Comparison of ENCODE assay signal across 9 cellular contexts in genomic region chr3:161310649-161311423, GRCh38.
A peak's percentile ranks its signal among the peaks of the same experiment; 100 is the strongest.
DNase-seq lines count a peak whose midpoint lies in the region; ATAC-seq lines count a peak whose summit lies in the region.
"Had no signal": no experiment of that assay in that cellular context is flagged by ENCODE, and none has a peak within 500 bp of the region (broad histone marks: within the 10 kb centered on the region; RNA-seq: fewer than 3 reads in every experiment).

No MANE protein-coding gene starts in this region.

- H3K27ac Mint-ChIP-seq in activated CD4-positive, alpha-beta memory T cell treated with anti-CD3 and anti-CD28 coated beads for 36 hours = peak overlapping the region; percentile 7
- H3K27ac Mint-ChIP-seq: nephron had no signal

- POLR2A ChIA-PET in activated CD4-positive, alpha-beta memory T cell treated with anti-CD3 and anti-CD28 coated beads for 36 hours (lab: Charles Lee) = no interaction called here

- peak; percentile 77 for DNase-seq in activated CD4-positive, alpha-beta memory T cell treated with anti-CD3 and anti-CD28 coated beads for 36 hours
- peak in 2 of 3 experiments; percentile 11 to 42 for DNase-seq in stimulated activated CD4-positive, alpha-beta T cell treated with anti-CD3 and anti-CD28 coated beads, TNF-alpha, amount 100 ng/mL, for 24 hours (ENCODE audit: low read depth in 3 of 3)
- DNase-seq in NCI-H146 treated with DMSO at 0.1 percent for 48 hours (lab: John Stamatoyannopoulos, UW; ENCODE audit: unreplicated experiment) = no peak
- DNase-seq in SHP77 treated with DMSO at 0.1 percent for 48 hours (lab: John Stamatoyannopoulos, UW) = no peak
- no peak for DNase-seq in left ventricle myocardium superior
- DNase-seq in SJCRH30 = no peak

- H3K9me3 Mint-ChIP-seq in activated CD4-positive, alpha-beta memory T cell treated with anti-CD3 and anti-CD28 coated beads for 36 hours = peaks cover 16% of the 10 kb centered on the region

- H3K36me3 ChIP-seq in SJCRH30 = no peaks in the 10 kb centered on the region

- CTCF ChIA-PET in activated CD4-positive, alpha-beta memory T cell treated with anti-CD3 and anti-CD28 coated beads for 36 hours (lab: Charles Lee) = no interaction called here

- H3K27me3 ChIP-seq in SJCRH30 = no peaks in the 10 kb centered on the region

- intact Hi-C loops in activated CD4-positive, alpha-beta memory T cell treated with anti-CD3 and anti-CD28 coated beads for 36 hours (cut with micrococcal nuclease) = loop anchor here (1.0 to 2.0 kb wide), 4 partner anchors 38 to 98 kb away; partner anchors contain the start of gene NMD3
- intact Hi-C loops in left ventricle myocardium superior (cut with micrococcal nuclease) = no loop called here

- no peaks in the 10 kb centered on the region for H3K9me3 ChIP-seq in SJCRH30 (replicated peaks)

- H3K27me3 Mint-ChIP-seq in activated CD4-positive, alpha-beta memory T cell treated with anti-CD3 and anti-CD28 coated beads for 36 hours = peaks cover 3% of the 10 kb centered on the region

- H3K27ac ChIP-seq in SJCRH30 = no peak overlapping the region

- no peak overlapping the region for H3K4me3 ChIP-seq in SJCRH30

- no peak overlapping the region for H3K4me3 Mint-ChIP-seq in activated CD4-positive, alpha-beta memory T cell treated with anti-CD3 and anti-CD28 coated beads for 36 hours
- H3K4me3 Mint-ChIP-seq: nephron had no signal

- peaks cover 7% of the 10 kb centered on the region for H3K36me3 Mint-ChIP-seq in activated CD4-positive, alpha-beta memory T cell treated with anti-CD3 and anti-CD28 coated beads for 36 hours

- H3K4me1 Mint-ChIP-seq in activated CD4-positive, alpha-beta memory T cell treated with anti-CD3 and anti-CD28 coated beads for 36 hours (ENCODE audit: low read depth) = peaks cover 49% of the 10 kb centered on the region
- H3K4me1 Mint-ChIP-seq: nephron had no signal

- no peaks in the 10 kb centered on the region for H3K4me1 ChIP-seq in SJCRH30

- peak; percentile 69 for ATAC-seq in GM19035 (IDR thresholded peaks at IDR 0.05; ENCODE audit: unreplicated experiment)
- ATAC-seq in HG03045 (IDR thresholded peaks at IDR 0.05; ENCODE audit: unreplicated experiment) = peak; percentile 56
- ATAC-seq in left ventricle myocardium superior = no peak

Comparison
In these comparisons a context has a peak if more than half of its experiments do, and no peak if none do; other contexts are left out.
1. DNase-seq: peak in activated CD4-positive, alpha-beta memory T cell treated with anti-CD3 and anti-CD28 coated beads for 36 hours (single experiment) and stimulated activated CD4-positive, alpha-beta T cell treated with anti-CD3 and anti-CD28 coated beads, TNF-alpha, amount 100 ng/mL, for 24 hours (2 of 3); none in NCI-H146 treated with DMSO at 0.1 percent for 48 hours (single experiment), SHP77 treated with DMSO at 0.1 percent for 48 hours (single experiment), left ventricle myocardium superior (single experiment) and SJCRH30 (0 of 2).